In the genomic region with DNA sequence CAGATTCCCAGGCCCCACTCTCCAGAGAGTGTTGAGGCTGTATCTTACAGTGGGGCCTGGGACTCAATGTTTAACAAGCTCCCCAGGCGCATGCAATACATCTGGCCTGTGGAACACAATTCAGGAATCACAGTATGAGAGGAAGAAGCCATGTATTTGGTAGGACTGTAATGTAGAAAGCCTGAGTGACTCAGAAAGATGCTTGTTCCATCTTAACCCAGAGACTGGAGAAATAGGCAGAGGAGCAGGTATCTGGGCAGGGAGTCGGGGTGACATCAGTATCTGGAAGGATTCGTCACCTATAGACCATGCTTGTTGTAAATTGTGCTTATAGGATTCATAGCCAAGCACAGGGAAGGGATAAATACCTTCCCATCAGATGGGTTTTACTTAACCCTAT, we compare ENCODE assay signal across 24 cellular contexts.
A peak's percentile ranks its signal among the peaks of the same experiment; 100 is the strongest.
DNase-seq lines count a peak whose midpoint lies in the region; ATAC-seq, FAIRE-seq and TF ChIP-seq lines count a peak whose summit lies in the region.
"Had no signal": no experiment of that assay in that cellular context is flagged by ENCODE, and none has a peak within 500 bp of the region (broad histone marks: within the 10 kb centered on the region; RNA-seq: fewer than 3 reads in every experiment).

No MANE protein-coding gene starts in this region.

- H4K8ac ChIP-seq in mesenchymal stem cell (ENCODE audit: low read length): peak overlapping the region; percentile 24

- H3K4me3 ChIP-seq in bronchial epithelial cell (ENCODE audit: low read depth, low read length) (no peak overlapping the region), mesenchymal stem cell (ENCODE audit: insufficient read depth in 1 of 2, low read depth in 1 of 2, low read length in 2 of 2) (no peak overlapping the region)
- H3K4me3 ChIP-seq: esophagus squamous epithelium, HAP-1 had no signal

- no peak overlapping the region for H3K9ac ChIP-seq in mesenchymal stem cell (ENCODE audit: low read length)

- H3K4me1 Mint-ChIP-seq in glutamatergic neuron (ENCODE audit: low read depth, unreplicated experiment): peaks cover 34% of the 10 kb centered on the region
- H3K4me1 Mint-ChIP-seq: CD4-positive, alpha-beta memory T cell had no signal

- no peak overlapping the region for H3K14ac ChIP-seq in mesenchymal stem cell (ENCODE audit: low read length in 2 of 2)

- no peak overlapping the region for H2BK120ac ChIP-seq in mesenchymal stem cell (ENCODE audit: low read depth, low read length)

- H2BK5ac ChIP-seq in mesenchymal stem cell (ENCODE audit: low read depth, low read length, poor library complexity, severe bottlenecking): no peak overlapping the region

- H3K79me1 ChIP-seq in mesenchymal stem cell (replicated peaks; ENCODE audit: low read length, poor library complexity, severe bottlenecking): no peaks in the 10 kb centered on the region

- peak overlapping the region; percentile 49 for H2AK5ac ChIP-seq in mesenchymal stem cell (ENCODE audit: low read length, severe bottlenecking)

- H3K27me3 ChIP-seq in bronchial epithelial cell (ENCODE audit: control insufficient read depth, insufficient read depth, low read length): no peaks in the 10 kb centered on the region
- no peaks in the 10 kb centered on the region for H3K27me3 ChIP-seq in mesenchymal stem cell (ENCODE audit: control insufficient read depth in 1 of 2, insufficient read depth in 1 of 2, low read length in 2 of 2)

- peaks cover 6% of the 10 kb centered on the region for H3K27me3 Mint-ChIP-seq in glutamatergic neuron (ENCODE audit: unreplicated experiment)

- no peak overlapping the region for H2AFZ ChIP-seq in mesenchymal stem cell (ENCODE audit: low read depth, low read length)

- H3K27ac Mint-ChIP-seq in glutamatergic neuron (ENCODE audit: unreplicated experiment): no peak overlapping the region
- H3K27ac Mint-ChIP-seq: activated CD4-positive, alpha-beta memory T cell treated with anti-CD3 and anti-CD28 coated beads for 36 hours; CD4-positive, alpha-beta memory T cell; T-helper 17 cell had no signal

- H3K23ac ChIP-seq in mesenchymal stem cell (ENCODE audit: low read length in 2 of 2): no peak overlapping the region

- TF ChIP-seq CTCF in bronchial epithelial cell (IDR thresholded peaks at IDR 0.05; ENCODE audit: insufficient read depth, low read length, severe bottlenecking) (no peak), glutamatergic neuron (IDR thresholded peaks at IDR 0.05; ENCODE audit: partially characterized antibody, unreplicated experiment) (no peak)

- no peak overlapping the region for H3K4ac ChIP-seq in mesenchymal stem cell (ENCODE audit: low read depth in 1 of 2, low read length in 2 of 2)

- peak overlapping the region; percentile 21 for H3K27ac ChIP-seq in mesenchymal stem cell (ENCODE audit: low read length, poor library complexity, severe bottlenecking)
- H3K27ac ChIP-seq: esophagus squamous epithelium, WERI-Rb-1 had no signal

- DNase-seq in EL (peak; percentile 33), LHCN-M2 (ENCODE audit: low read depth) (peak; percentile 28), bronchial epithelial cell (ENCODE audit: low read depth) (peak; percentile 74), mesenchymal stem cell (no peak), glutamatergic neuron (no peak)
- DNase-seq in stimulated activated CD4-positive, alpha-beta T cell treated with anti-CD3 and anti-CD28 coated beads, Interleukin-15, amount 100 ng/mL, for 24 hours: no peak
- DNase-seq: activated CD4-positive, alpha-beta memory T cell treated with anti-CD3 and anti-CD28 coated beads for 36 hours; activated naive CD4-positive, alpha-beta T cell treated with Interleukin-2 at 50 U/mL for 16 hours; activated T-cell treated with anti-CD3 and anti-CD28 coated beads for 4 hours; CD4-positive, alpha-beta memory T cell; effector CD8-positive, alpha-beta T cell; esophagus squamous epithelium; NCI-H1436; NCI-H2171; NCI-H69; SIG-M5; stimulated activated naive CD4-positive, alpha-beta T cell; T-helper 17 cell; WERI-Rb-1 had no signal

- 94% methylated on average over 3 of the region's 3 CpGs for WGBS in mesenchymal stem cell

- H3K36me3 ChIP-seq in bronchial epithelial cell (ENCODE audit: control insufficient read depth, insufficient read depth, low read length) (no peaks in the 10 kb centered on the region), mesenchymal stem cell (ENCODE audit: control insufficient read depth in 1 of 2, insufficient read depth in 2 of 2, low read depth in 1 of 2, low read length in 2 of 2) (no peaks in the 10 kb centered on the region)
- H3K36me3 ChIP-seq: esophagus squamous epithelium, HAP-1, WERI-Rb-1 had no signal

- no peak overlapping the region for H2BK15ac ChIP-seq in mesenchymal stem cell (ENCODE audit: low read depth, poor library complexity, severe bottlenecking)

- no peaks in the 10 kb centered on the region for H3K9me3 ChIP-seq in mesenchymal stem cell (ENCODE audit: control insufficient read depth, low read length)
- H3K9me3 ChIP-seq: esophagus squamous epithelium, HAP-1 had no signal

- H4K91ac ChIP-seq in mesenchymal stem cell (ENCODE audit: low read length): no peak overlapping the region

- H3K4me1 ChIP-seq in mesenchymal stem cell (ENCODE audit: control insufficient read depth, insufficient read depth, low read depth, low read length): peaks cover 14% of the 10 kb centered on the region

- H3K4me2 ChIP-seq in mesenchymal stem cell (ENCODE audit: low read length, poor library complexity, severe bottlenecking): no peak overlapping the region

- no peak overlapping the region for H3K4me3 Mint-ChIP-seq in glutamatergic neuron (ENCODE audit: unreplicated experiment)
- H3K4me3 Mint-ChIP-seq: activated CD4-positive, alpha-beta memory T cell treated with anti-CD3 and anti-CD28 coated beads for 36 hours; CD4-positive, alpha-beta memory T cell; neural crest cell; T-helper 17 cell had no signal

- no peak for FAIRE-seq in bronchial epithelial cell (lab: Jason Lieb, UNC)

- H3K36me3 Mint-ChIP-seq in glutamatergic neuron (ENCODE audit: unreplicated experiment): no peaks in the 10 kb centered on the region
- H3K36me3 Mint-ChIP-seq: activated CD4-positive, alpha-beta memory T cell treated with anti-CD3 and anti-CD28 coated beads for 36 hours; CD4-positive, alpha-beta memory T cell had no signal

- no peak overlapping the region for H3K18ac ChIP-seq in mesenchymal stem cell (ENCODE audit: low read depth in 1 of 2, low read length in 2 of 2)

- H3K9me3 Mint-ChIP-seq in glutamatergic neuron (ENCODE audit: unreplicated experiment): peaks cover 8% of the 10 kb centered on the region
- H3K9me3 Mint-ChIP-seq: activated CD4-positive, alpha-beta memory T cell treated with anti-CD3 and anti-CD28 coated beads for 36 hours; CD4-positive, alpha-beta memory T cell; neural crest cell had no signal

- peak overlapping the region; percentile 29 to 57 for H2BK12ac ChIP-seq in mesenchymal stem cell (ENCODE audit: low read length in 2 of 2)

- no peak for ATAC-seq in HG02938 (IDR thresholded peaks at IDR 0.05; ENCODE audit: unreplicated experiment)
- ATAC-seq in GM18517 (IDR thresholded peaks at IDR 0.05; ENCODE audit: unreplicated experiment): no peak
- ATAC-seq: left lobe of liver, T-helper 17 cell had no signal

Comparison
In these comparisons a context has a peak if more than half of its experiments do, and no peak if none do; other contexts are left out.
1. DNase-seq: peak in EL (single experiment), LHCN-M2 (single experiment) and bronchial epithelial cell (single experiment); none in mesenchymal stem cell (single experiment), glutamatergic neuron (single experiment) and stimulated activated CD4-positive, alpha-beta T cell treated with anti-CD3 and anti-CD28 coated beads, Interleukin-15, amount 100 ng/mL, for 24 hours (single experiment).